ENCODE assay signal across 9 cellular contexts in genomic region chr12:47397664-47398281, GRCh38.
A peak's percentile ranks its signal among the peaks of the same experiment; 100 is the strongest.
DNase-seq lines count a peak whose midpoint lies in the region; ATAC-seq, FAIRE-seq and TF ChIP-seq lines count a peak whose summit lies in the region.
"Had no signal": no experiment of that assay in that cellular context is flagged by ENCODE, and none has a peak within 500 bp of the region (broad histone marks: within the 10 kb centered on the region; RNA-seq: fewer than 3 reads in every experiment).

No MANE protein-coding gene starts in this region.

- H4K20me1 ChIP-seq in astrocyte (ENCODE audit: insufficient read depth, low read length): no peaks in the 10 kb centered on the region

- H3K27ac ChIP-seq in astrocyte (ENCODE audit: low read depth, low read length): no peak overlapping the region
- H3K27ac ChIP-seq in suprapubic skin: no peak overlapping the region

- no peak for TF ChIP-seq EP300 in suprapubic skin (IDR thresholded peaks at IDR 0.05)

- H3K36me3 ChIP-seq in astrocyte (ENCODE audit: insufficient read depth, low read length) (no peaks in the 10 kb centered on the region), suprapubic skin (no peaks in the 10 kb centered on the region)

- peaks cover 6% of the 10 kb centered on the region for H3K9me3 Mint-ChIP-seq in astrocyte (ENCODE audit: unreplicated experiment)

- peak overlapping the region; percentile 32 for H2AFZ ChIP-seq in astrocyte (ENCODE audit: low read depth, low read length)

- no peak for TF ChIP-seq POLR2A in suprapubic skin (IDR thresholded peaks at IDR 0.05)

- FAIRE-seq in astrocyte (lab: Jason Lieb, UNC): no peak
- FAIRE-seq: endometrium had no signal

- H3K27me3 ChIP-seq in astrocyte (ENCODE audit: insufficient read depth, low read length) (no peaks in the 10 kb centered on the region), suprapubic skin (no peaks in the 10 kb centered on the region)

- H3K36me3 Mint-ChIP-seq in astrocyte (ENCODE audit: low read depth, unreplicated experiment): no peaks in the 10 kb centered on the region

- peaks cover 9% of the 10 kb centered on the region for H3K4me1 Mint-ChIP-seq in astrocyte (ENCODE audit: low read depth, unreplicated experiment)

- H3K9me3 ChIP-seq in astrocyte (ENCODE audit: insufficient read depth, low read depth, low read length) (no peaks in the 10 kb centered on the region), suprapubic skin (peaks cover 4% of the 10 kb centered on the region)

- peak; percentile 54 for DNase-seq in SIG-M5 treated with dmso at 0.1 percent for 504 hours (lab: John Stamatoyannopoulos, UW; ENCODE audit: unreplicated experiment)
- no peak for DNase-seq in SIG-M5 (lab: John Stamatoyannopoulos, UW)
- DNase-seq in SHP77 treated with DMSO at 0.1 percent for 48 hours (lab: John Stamatoyannopoulos, UW): peak; percentile 37
- peak; percentile 74 for DNase-seq in astrocyte (ENCODE audit: low read depth)
- peak; percentile 88 for DNase-seq in kidney tubule cell (ENCODE audit: low spot score)
- DNase-seq in NCI-H345 treated with DMSO at 0.1 percent for 48 hours (lab: John Stamatoyannopoulos, UW; ENCODE audit: unreplicated experiment): no peak
- no peak for DNase-seq in suprapubic skin (ENCODE audit: low spot score in 2 of 2)

- H3K27ac Mint-ChIP-seq in astrocyte (ENCODE audit: unreplicated experiment): no peak overlapping the region

- H3K4me2 ChIP-seq in astrocyte (ENCODE audit: low read length): no peak overlapping the region

- H3K4me3 ChIP-seq in astrocyte (ENCODE audit: insufficient read depth, low read depth, low read length) (no peak overlapping the region), suprapubic skin (no peak overlapping the region)

- no peaks in the 10 kb centered on the region for H3K79me2 ChIP-seq in astrocyte (ENCODE audit: insufficient read depth, low read length)

- peak; percentile 46 for ATAC-seq in HG03095 (IDR thresholded peaks at IDR 0.05; ENCODE audit: unreplicated experiment)

- no peak overlapping the region for H3K9ac ChIP-seq in astrocyte (ENCODE audit: low read length)

- H3K4me3 Mint-ChIP-seq in astrocyte (ENCODE audit: unreplicated experiment): no peak overlapping the region

- H3K4me1 ChIP-seq in astrocyte (ENCODE audit: insufficient read depth, low read length) (peaks cover 15% of the 10 kb centered on the region), suprapubic skin (peaks cover 6% of the 10 kb centered on the region)

- 56% methylated on average over 4 of the region's 4 CpGs for WGBS in suprapubic skin

- TF ChIP-seq CTCF in astrocyte (IDR thresholded peaks at IDR 0.05; ENCODE audit: insufficient read depth, low read depth, low read length): peak; percentile 59
- peak in 1 of 2 donors; percentile 15 for TF ChIP-seq CTCF in suprapubic skin (IDR thresholded peaks at IDR 0.05)

- no peaks in the 10 kb centered on the region for H3K27me3 Mint-ChIP-seq in astrocyte (ENCODE audit: low read depth, unreplicated experiment)

Comparison
In these comparisons a context has a peak if more than half of its experiments do, and no peak if none do; other contexts are left out.
1. DNase-seq: peak in SIG-M5 treated with dmso at 0.1 percent for 504 hours (single experiment), SHP77 treated with DMSO at 0.1 percent for 48 hours (single experiment), astrocyte (single experiment) and kidney tubule cell (single experiment); none in SIG-M5 (single experiment), NCI-H345 treated with DMSO at 0.1 percent for 48 hours (single experiment) and suprapubic skin (0 of 2).